Comparison of ENCODE assay signal across 11 cellular contexts in genomic region chr10:99366666-99367065, GRCh38. TPM values are rescaled to one million over a fixed set of nuclear protein-coding genes. Genes with fewer than 3 reads are reported as not detected.
"Had no signal": no experiment of that assay in that cellular context is flagged by ENCODE, and none has a peak within 500 bp of the region (broad histone marks: within the 10 kb centered on the region; RNA-seq: fewer than 3 reads in every experiment).

No MANE protein-coding gene starts in this region.

- H3K4me1 ChIP-seq: HAP-1 had no signal

- DNase-seq: GM23248, GOT3, H7, HFFc6, KBM-7 had no signal

- H3K9ac ChIP-seq: GM23248 had no signal

- H3K27ac ChIP-seq: GM23248, HL-60 had no signal

- H3K9me3 ChIP-seq: HAP-1 had no signal

- ATAC-seq: HCT116, HepG2 had no signal

- H3K4me3 ChIP-seq: GM23248, HAP-1 had no signal

RNA-seq across cellular contexts. Expression of gene CNNM1, which starts 37.5 kb away (rescaled TPM):
- total RNA-seq: H4, HT1080 had no signal
